In genomic region chr2:152483276-152483996, GRCh38 we compare ENCODE assay signal across 1 cellular context.
TF ChIP-seq lines count a peak whose summit lies in the region.

No MANE protein-coding gene starts in this region.

TF ChIP-seq in A549, 52 proteins besides CTCF, POLR2A, EP300 and RAD21 (continued from another document):
- no peak for TF ChIP-seq HOXB5 (CRISPR knock-in tag; IDR thresholded peaks at IDR 0.05)
- TF ChIP-seq HEYL (CRISPR knock-in tag; IDR thresholded peaks at IDR 0.05): no peak
- TF ChIP-seq FOSL2 (IDR thresholded peaks at IDR 0.05): no peak
- TF ChIP-seq FOSL2 (CRISPR knock-in tag; IDR thresholded peaks at IDR 0.05): peak; percentile 44; the same call in 1 of the 2 replicates
- 0 out of 2 replicates have a peak, but pooled peaks have one; percentile 16 for TF ChIP-seq GATA3 (IDR thresholded peaks at IDR 0.05; ENCODE audit: borderline replicate concordance)
- TF ChIP-seq REST (IDR thresholded peaks at IDR 0.05): no peak
- no peak for TF ChIP-seq RNF2 (IDR thresholded peaks at IDR 0.05; ENCODE audit: borderline replicate concordance, low read depth)
